In genomic region chr5:67779893-67780623, GRCh38 we compare ENCODE assay signal across 1 cellular context.
TF ChIP-seq lines count a peak whose summit lies in the region.

No MANE protein-coding gene starts in this region.

TF ChIP-seq in HEK293, 187 proteins besides CTCF, POLR2A, EP300 and RAD21 (continued from another document):
- peak; percentile 48; the same call in 1 of the 2 replicates for TF ChIP-seq ZBTB6 (tag by site-specific recombination; IDR thresholded peaks at IDR 0.05)
- TF ChIP-seq WT1 (tag by site-specific recombination; IDR thresholded peaks at IDR 0.05): peak; percentile 35; the same call in 1 of the 2 replicates
- peak; percentile 57; the same call in 1 of the 2 replicates for TF ChIP-seq ZNF423 (tag by site-specific recombination; IDR thresholded peaks at IDR 0.05)
- 0 out of 2 replicates have a peak, but pooled peaks have one; percentile 16 for TF ChIP-seq KLF10 (tag by site-specific recombination; IDR thresholded peaks at IDR 0.05)
- peak; percentile 56; the same call in 1 of the 2 replicates for TF ChIP-seq PRDM1 (tag by site-specific recombination; IDR thresholded peaks at IDR 0.05)
- peak; percentile 26; the same call in 1 of the 2 replicates for TF ChIP-seq ZNF324 (tag by site-specific recombination; IDR thresholded peaks at IDR 0.05)
- TF ChIP-seq, protein P1, sequence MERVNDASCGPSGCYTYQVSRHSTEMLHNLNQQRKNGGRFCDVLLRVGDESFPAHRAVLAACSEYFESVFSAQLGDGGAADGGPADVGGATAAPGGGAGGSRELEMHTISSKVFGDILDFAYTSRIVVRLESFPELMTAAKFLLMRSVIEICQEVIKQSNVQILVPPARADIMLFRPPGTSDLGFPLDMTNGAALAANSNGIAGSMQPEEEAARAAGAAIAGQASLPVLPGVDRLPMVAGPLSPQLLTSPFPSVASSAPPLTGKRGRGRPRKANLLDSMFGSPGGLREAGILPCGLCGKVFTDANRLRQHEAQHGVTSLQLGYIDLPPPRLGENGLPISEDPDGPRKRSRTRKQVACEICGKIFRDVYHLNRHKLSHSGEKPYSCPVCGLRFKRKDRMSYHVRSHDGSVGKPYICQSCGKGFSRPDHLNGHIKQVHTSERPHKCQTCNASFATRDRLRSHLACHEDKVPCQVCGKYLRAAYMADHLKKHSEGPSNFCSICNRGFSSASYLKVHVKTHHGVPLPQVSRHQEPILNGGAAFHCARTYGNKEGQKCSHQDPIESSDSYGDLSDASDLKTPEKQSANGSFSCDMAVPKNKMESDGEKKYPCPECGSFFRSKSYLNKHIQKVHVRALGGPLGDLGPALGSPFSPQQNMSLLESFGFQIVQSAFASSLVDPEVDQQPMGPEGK (tag by site-specific recombination; IDR thresholded peaks at IDR 0.05): 0 out of 2 replicates have a peak, but pooled peaks have one; percentile 42
- TF ChIP-seq ZNF335 (tag by site-specific recombination; conservative IDR thresholded peaks at IDR 0.05): peak; percentile 66
- TF ChIP-seq ZSCAN30 (tag by site-specific recombination; IDR thresholded peaks at IDR 0.05): peak; percentile 46; the same call in 1 of the 2 replicates
- TF ChIP-seq, protein P2, sequence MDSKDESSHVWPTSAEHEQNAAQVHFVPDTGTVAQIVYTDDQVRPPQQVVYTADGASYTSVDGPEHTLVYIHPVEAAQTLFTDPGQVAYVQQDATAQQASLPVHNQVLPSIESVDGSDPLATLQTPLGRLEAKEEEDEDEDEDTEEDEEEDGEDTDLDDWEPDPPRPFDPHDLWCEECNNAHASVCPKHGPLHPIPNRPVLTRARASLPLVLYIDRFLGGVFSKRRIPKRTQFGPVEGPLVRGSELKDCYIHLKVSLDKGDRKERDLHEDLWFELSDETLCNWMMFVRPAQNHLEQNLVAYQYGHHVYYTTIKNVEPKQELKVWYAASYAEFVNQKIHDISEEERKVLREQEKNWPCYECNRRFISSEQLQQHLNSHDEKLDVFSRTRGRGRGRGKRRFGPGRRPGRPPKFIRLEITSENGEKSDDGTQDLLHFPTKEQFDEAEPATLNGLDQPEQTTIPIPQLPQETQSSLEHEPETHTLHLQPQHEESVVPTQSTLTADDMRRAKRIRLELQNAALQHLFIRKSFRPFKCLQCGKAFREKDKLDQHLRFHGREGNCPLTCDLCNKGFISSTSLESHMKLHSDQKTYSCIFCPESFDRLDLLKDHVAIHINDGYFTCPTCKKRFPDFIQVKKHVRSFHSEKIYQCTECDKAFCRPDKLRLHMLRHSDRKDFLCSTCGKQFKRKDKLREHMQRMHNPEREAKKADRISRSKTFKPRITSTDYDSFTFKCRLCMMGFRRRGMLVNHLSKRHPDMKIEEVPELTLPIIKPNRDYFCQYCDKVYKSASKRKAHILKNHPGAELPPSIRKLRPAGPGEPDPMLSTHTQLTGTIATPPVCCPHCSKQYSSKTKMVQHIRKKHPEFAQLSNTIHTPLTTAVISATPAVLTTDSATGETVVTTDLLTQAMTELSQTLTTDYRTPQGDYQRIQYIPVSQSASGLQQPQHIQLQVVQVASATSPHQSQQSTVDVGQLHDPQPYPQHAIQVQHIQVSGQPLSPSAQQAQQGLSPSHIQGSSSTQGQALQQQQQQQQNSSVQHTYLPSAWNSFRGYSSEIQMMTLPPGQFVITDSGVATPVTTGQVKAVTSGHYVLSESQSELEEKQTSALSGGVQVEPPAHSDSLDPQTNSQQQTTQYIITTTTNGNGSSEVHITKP (tag by site-specific recombination; IDR thresholded peaks at IDR 0.05): peak; percentile 41; the same call in 1 of the 2 replicates
- peak; percentile 72 for TF ChIP-seq ZBTB17 (tag by site-specific recombination; IDR thresholded peaks at IDR 0.05)
- TF ChIP-seq, protein P3, sequence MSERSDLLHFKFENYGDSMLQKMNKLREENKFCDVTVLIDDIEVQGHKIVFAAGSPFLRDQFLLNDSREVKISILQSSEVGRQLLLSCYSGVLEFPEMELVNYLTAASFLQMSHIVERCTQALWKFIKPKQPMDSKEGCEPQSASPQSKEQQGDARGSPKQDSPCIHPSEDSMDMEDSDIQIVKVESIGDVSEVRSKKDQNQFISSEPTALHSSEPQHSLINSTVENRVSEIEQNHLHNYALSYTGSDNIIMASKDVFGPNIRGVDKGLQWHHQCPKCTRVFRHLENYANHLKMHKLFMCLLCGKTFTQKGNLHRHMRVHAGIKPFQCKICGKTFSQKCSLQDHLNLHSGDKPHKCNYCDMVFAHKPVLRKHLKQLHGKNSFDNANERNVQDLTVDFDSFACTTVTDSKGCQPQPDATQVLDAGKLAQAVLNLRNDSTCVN (tag by site-specific recombination; optimal IDR thresholded peaks at IDR 0.05): peak; percentile 7
- TF ChIP-seq ZNF501 (tag by site-specific recombination; IDR thresholded peaks at IDR 0.05): peak; percentile 49; the same call in 1 of the 2 replicates
- peak; percentile 67 for TF ChIP-seq YY1 (tag by site-specific recombination; IDR thresholded peaks at IDR 0.05)
- TF ChIP-seq ZNF692 (tag by site-specific recombination; IDR thresholded peaks at IDR 0.05): peak; percentile 75
- TF ChIP-seq GLIS2 (tag by site-specific recombination; IDR thresholded peaks at IDR 0.05): peak; percentile 56; the same call in 1 of the 2 replicates
- peak; percentile 98 for TF ChIP-seq ZBTB48 (tag by site-specific recombination; IDR thresholded peaks at IDR 0.05)
- TF ChIP-seq KLF1 (tag by site-specific recombination; IDR thresholded peaks at IDR 0.05): peak; percentile 74
- TF ChIP-seq, protein P4, sequence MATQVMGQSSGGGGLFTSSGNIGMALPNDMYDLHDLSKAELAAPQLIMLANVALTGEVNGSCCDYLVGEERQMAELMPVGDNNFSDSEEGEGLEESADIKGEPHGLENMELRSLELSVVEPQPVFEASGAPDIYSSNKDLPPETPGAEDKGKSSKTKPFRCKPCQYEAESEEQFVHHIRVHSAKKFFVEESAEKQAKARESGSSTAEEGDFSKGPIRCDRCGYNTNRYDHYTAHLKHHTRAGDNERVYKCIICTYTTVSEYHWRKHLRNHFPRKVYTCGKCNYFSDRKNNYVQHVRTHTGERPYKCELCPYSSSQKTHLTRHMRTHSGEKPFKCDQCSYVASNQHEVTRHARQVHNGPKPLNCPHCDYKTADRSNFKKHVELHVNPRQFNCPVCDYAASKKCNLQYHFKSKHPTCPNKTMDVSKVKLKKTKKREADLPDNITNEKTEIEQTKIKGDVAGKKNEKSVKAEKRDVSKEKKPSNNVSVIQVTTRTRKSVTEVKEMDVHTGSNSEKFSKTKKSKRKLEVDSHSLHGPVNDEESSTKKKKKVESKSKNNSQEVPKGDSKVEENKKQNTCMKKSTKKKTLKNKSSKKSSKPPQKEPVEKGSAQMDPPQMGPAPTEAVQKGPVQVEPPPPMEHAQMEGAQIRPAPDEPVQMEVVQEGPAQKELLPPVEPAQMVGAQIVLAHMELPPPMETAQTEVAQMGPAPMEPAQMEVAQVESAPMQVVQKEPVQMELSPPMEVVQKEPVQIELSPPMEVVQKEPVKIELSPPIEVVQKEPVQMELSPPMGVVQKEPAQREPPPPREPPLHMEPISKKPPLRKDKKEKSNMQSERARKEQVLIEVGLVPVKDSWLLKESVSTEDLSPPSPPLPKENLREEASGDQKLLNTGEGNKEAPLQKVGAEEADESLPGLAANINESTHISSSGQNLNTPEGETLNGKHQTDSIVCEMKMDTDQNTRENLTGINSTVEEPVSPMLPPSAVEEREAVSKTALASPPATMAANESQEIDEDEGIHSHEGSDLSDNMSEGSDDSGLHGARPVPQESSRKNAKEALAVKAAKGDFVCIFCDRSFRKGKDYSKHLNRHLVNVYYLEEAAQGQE (tag by site-specific recombination; IDR thresholded peaks at IDR 0.05): peak; percentile 23; the same call in 1 of the 2 replicates
- TF ChIP-seq ZNF561 (tag by site-specific recombination; IDR thresholded peaks at IDR 0.05; ENCODE audit: borderline replicate concordance): peak; percentile 24; the same call in 1 of the 2 replicates
- TF ChIP-seq IKZF3 (tag by site-specific recombination; IDR thresholded peaks at IDR 0.05): peak; percentile 91
- peak; percentile 23; the same call in 1 of the 2 replicates for TF ChIP-seq ZFP37 (tag by site-specific recombination; IDR thresholded peaks at IDR 0.05)
- peak; percentile 58; the same call in 1 of the 2 replicates for TF ChIP-seq ZNF600 (tag by site-specific recombination; IDR thresholded peaks at IDR 0.05)
- TF ChIP-seq, protein P5, sequence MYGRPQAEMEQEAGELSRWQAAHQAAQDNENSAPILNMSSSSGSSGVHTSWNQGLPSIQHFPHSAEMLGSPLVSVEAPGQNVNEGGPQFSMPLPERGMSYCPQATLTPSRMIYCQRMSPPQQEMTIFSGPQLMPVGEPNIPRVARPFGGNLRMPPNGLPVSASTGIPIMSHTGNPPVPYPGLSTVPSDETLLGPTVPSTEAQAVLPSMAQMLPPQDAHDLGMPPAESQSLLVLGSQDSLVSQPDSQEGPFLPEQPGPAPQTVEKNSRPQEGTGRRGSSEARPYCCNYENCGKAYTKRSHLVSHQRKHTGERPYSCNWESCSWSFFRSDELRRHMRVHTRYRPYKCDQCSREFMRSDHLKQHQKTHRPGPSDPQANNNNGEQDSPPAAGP (tag by site-specific recombination; IDR thresholded peaks at IDR 0.05): peak; percentile 66; the same call in 1 of the 2 replicates
- peak; percentile 92 for TF ChIP-seq ZFHX2 (tag by site-specific recombination; conservative IDR thresholded peaks at IDR 0.05)
- TF ChIP-seq EGR2 (tag by site-specific recombination; IDR thresholded peaks at IDR 0.05; ENCODE audit: low read depth): peak; percentile 84
- TF ChIP-seq ZBTB8A (tag by site-specific recombination; IDR thresholded peaks at IDR 0.05): peak; percentile 87
TF ChIP-seq in HEK293: peak in this region for 36; not testable (repeated sequence) for 151.
